ENCODE assay signal across 26 cellular contexts in genomic region chr1:91716339-91716738, GRCh38.
DNase-seq lines count a peak whose midpoint lies in the region; ATAC-seq and TF ChIP-seq lines count a peak whose summit lies in the region.
"Had no signal": no experiment of that assay in that cellular context is flagged by ENCODE, and none has a peak within 500 bp of the region (broad histone marks: within the 10 kb centered on the region; RNA-seq: fewer than 3 reads in every experiment).

No MANE protein-coding gene starts in this region.

- peak in 2 of 3 experiments; percentile 18 to 34 for DNase-seq in NCI-H1417 (lab: John Stamatoyannopoulos, UW)
- no peak for DNase-seq in NCI-H1417 treated with DMSO at 0.1 percent for 48 hours (lab: John Stamatoyannopoulos, UW)
- DNase-seq in endothelial cell (ENCODE audit: low spot score) = no peak
- DNase-seq in natural killer cell = no peak
- no peak for DNase-seq in NCI-H345 (lab: John Stamatoyannopoulos, UW)
- DNase-seq in glomerular visceral epithelial cell (ENCODE audit: extremely low spot score) = no peak
- DNase-seq: ACHN; C1 segment of cervical spinal cord; Calu3; CD8-positive, alpha-beta T cell; DMS153; GM23248; HCEC 1CT; KBM-7; NCI-H1092; NCI-H146; NCI-H2029 treated with DMSO at 0.1 percent for 48 hours; NCI-H226; NCI-H524; PC-3; RPMI8226; SHP77 treated with DMSO at 0.1 percent for 48 hours had no signal

- no peak overlapping the region for H3K4me3 ChIP-seq in BLaER1
- H3K4me3 ChIP-seq: GM23248, SK-N-MC had no signal

- H3K27ac ChIP-seq in BLaER1 = no peak overlapping the region
- H3K27ac ChIP-seq: 22Rv1, GM23248, SK-N-MC had no signal

- no peaks in the 10 kb centered on the region for H3K27me3 ChIP-seq in BLaER1

- H3K27me3 Mint-ChIP-seq in endothelial cell (ENCODE audit: unreplicated experiment) = no peaks in the 10 kb centered on the region
- H3K27me3 Mint-ChIP-seq in natural killer cell (ENCODE audit: low read depth in 2 of 2) = no peaks in the 10 kb centered on the region

- H3K4me1 Mint-ChIP-seq in endothelial cell (ENCODE audit: unreplicated experiment) (peaks cover 6% of the 10 kb centered on the region), natural killer cell (peaks cover 49 to 50% of the 10 kb centered on the region in 2 donors)

- H3K9ac ChIP-seq in BLaER1 = no peak overlapping the region
- H3K9ac ChIP-seq: GM23248 had no signal

- intact Hi-C loops in natural killer cell (cut with micrococcal nuclease) = no loop called here

- peaks cover 21% of the 10 kb centered on the region for H3K36me3 ChIP-seq in BLaER1

- H3K9me3 ChIP-seq in BLaER1 = peaks cover 3% of the 10 kb centered on the region

- no peaks in the 10 kb centered on the region for H4K20me1 ChIP-seq in BLaER1

- peaks cover 46% of the 10 kb centered on the region for H3K4me1 ChIP-seq in BLaER1

- ATAC-seq in natural killer cell (no peak), HG03469 (IDR thresholded peaks at IDR 0.05; ENCODE audit: unreplicated experiment) (no peak)
- ATAC-seq: CD8-positive, alpha-beta T cell; PC-3 had no signal

- peak overlapping the region; percentile 31; the same call in 1 of the 2 replicates for H3K4me2 ChIP-seq in BLaER1

- no peak for TF ChIP-seq CTCF in endothelial cell (IDR thresholded peaks at IDR 0.05; ENCODE audit: unreplicated experiment)
- no peak for TF ChIP-seq CTCF in natural killer cell (IDR thresholded peaks at IDR 0.05)

- H3K9me3 Mint-ChIP-seq in endothelial cell (ENCODE audit: unreplicated experiment) (no peaks in the 10 kb centered on the region), natural killer cell (no peaks in the 10 kb centered on the region)
- H3K9me3 Mint-ChIP-seq: CD8-positive, alpha-beta T cell had no signal

- peaks cover 43% of the 10 kb centered on the region for H3K36me3 Mint-ChIP-seq in endothelial cell (ENCODE audit: low read depth, unreplicated experiment)
- peaks cover 38% of the 10 kb centered on the region for H3K36me3 Mint-ChIP-seq in natural killer cell

- no peak overlapping the region for H3K27ac Mint-ChIP-seq in endothelial cell (ENCODE audit: unreplicated experiment)
- peak overlapping the region; percentile 94 to 99 for H3K27ac Mint-ChIP-seq in natural killer cell
- H3K27ac Mint-ChIP-seq: CD8-positive, alpha-beta T cell had no signal

- H3K4me3 Mint-ChIP-seq in endothelial cell (ENCODE audit: unreplicated experiment) (peak overlapping the region; percentile 4), natural killer cell (no peak overlapping the region)
- H3K4me3 Mint-ChIP-seq: CD8-positive, alpha-beta T cell had no signal

Comparison
In these comparisons a context has a peak if more than half of its experiments do, and no peak if none do; other contexts are left out.
1. DNase-seq: peak in NCI-H1417 (2 of 3); none in NCI-H1417 treated with DMSO at 0.1 percent for 48 hours (single experiment), endothelial cell (single experiment), natural killer cell (single experiment), NCI-H345 (single experiment) and glomerular visceral epithelial cell (single experiment).